9 cellular contexts compared by ENCODE assay signal in the genomic region with DNA sequence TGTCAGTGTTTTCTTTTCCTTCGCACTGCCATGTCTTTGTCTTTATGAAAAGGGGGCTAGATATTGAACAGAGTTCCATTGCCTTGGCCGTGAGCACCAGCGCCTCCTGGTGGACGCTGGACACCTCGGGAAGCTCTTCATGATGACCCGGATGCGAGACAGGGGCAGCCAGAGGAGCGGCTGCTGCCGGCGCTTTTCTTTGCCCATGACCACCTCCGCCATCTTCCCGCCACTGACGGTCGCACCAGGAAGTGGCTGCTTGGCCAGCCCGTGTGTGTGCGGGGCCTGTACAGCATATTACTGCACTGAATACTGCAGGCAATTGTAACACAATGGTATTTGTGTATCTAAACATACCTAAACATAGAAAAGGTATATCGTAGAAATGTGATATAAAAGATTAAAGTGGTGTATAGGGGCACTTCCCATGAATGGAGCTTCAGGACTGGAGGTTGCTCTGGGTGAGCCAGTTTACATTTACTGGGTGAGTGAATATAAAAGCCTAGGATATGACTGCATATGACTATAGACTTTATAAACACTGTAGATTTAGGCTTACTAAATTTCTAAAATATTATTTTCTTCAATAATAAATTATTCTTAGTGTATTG. TPM values are rescaled to one million over a fixed set of nuclear protein-coding genes. Genes with fewer than 3 reads are reported as not detected.
DNase-seq lines count a peak whose midpoint lies in the region; ATAC-seq and TF ChIP-seq lines count a peak whose summit lies in the region.
"Had no signal": no experiment of that assay in that cellular context is flagged by ENCODE, and none has a peak within 500 bp of the region (broad histone marks: within the 10 kb centered on the region; RNA-seq: fewer than 3 reads in every experiment).

No MANE protein-coding gene starts in this region.

- no peaks in the 10 kb centered on the region; the same call in 1 of the 2 replicates for H3K27me3 ChIP-seq in MG63
- H3K27me3 ChIP-seq in foreskin keratinocyte: no peaks in the 10 kb centered on the region

- ATAC-seq in GM18868 (IDR thresholded peaks at IDR 0.05; ENCODE audit: unreplicated experiment): peak; percentile 88
- no peak for ATAC-seq in foreskin keratinocyte
- no peak for ATAC-seq in GM21723 (IDR thresholded peaks at IDR 0.05; ENCODE audit: unreplicated experiment)
- no peak for ATAC-seq in GM21447 (IDR thresholded peaks at IDR 0.05; ENCODE audit: unreplicated experiment)

- no peak overlapping the region for H3K27ac ChIP-seq in foreskin keratinocyte
- H3K27ac ChIP-seq: HL-60 had no signal

- H3K4me3 ChIP-seq in AG10803 (ENCODE audit: low read length): no peak overlapping the region
- H3K4me3 ChIP-seq in MG63: no peak overlapping the region

- H3K9me3 ChIP-seq in MG63: no peaks in the 10 kb centered on the region

- DNase-seq in AG10803 (ENCODE audit: low read depth) (peak; percentile 1), MG63 (peak; percentile 57), foreskin keratinocyte (no peak), OCI-M2 (lab: John Stamatoyannopoulos, UW; ENCODE audit: unreplicated experiment) (no peak), G401 (ENCODE audit: low spot score) (no peak)

- peak; percentile 49 for TF ChIP-seq CTCF in AG10803 (conservative IDR thresholded peaks at IDR 0.05; ENCODE audit: low read length)
- peak; percentile 52 for TF ChIP-seq CTCF in foreskin keratinocyte (conservative IDR thresholded peaks at IDR 0.05)

- H3K4me1 ChIP-seq in foreskin keratinocyte: no peaks in the 10 kb centered on the region

- H3K36me3 ChIP-seq in MG63: no peaks in the 10 kb centered on the region

- in situ Hi-C loops in G401 (cut with HindIII; ENCODE audit: low sequenced_read_pairs): no loop called here

RNA-seq across cellular contexts. Expression of gene GRIA2, which starts 15.8 kb away (rescaled TPM):
- not detected in 2 replicates for total RNA-seq in MG63 (2014; rRNA removed; shearing (Covaris generic); ENCODE audit: low replicate concordance)
- not detected in 2 replicates for total RNA-seq in foreskin keratinocyte
- polyA plus RNA-seq in foreskin keratinocyte: not detected in 2 replicates
- total RNA-seq in G401 (2014; rRNA removed; shearing (Covaris generic)): not detected in 2 replicates

Comparison
In these comparisons a context has a peak if more than half of its experiments do, and no peak if none do; other contexts are left out.
1. DNase-seq: peak in AG10803 (single experiment) and MG63 (single experiment); none in foreskin keratinocyte (0 of 2), OCI-M2 (single experiment) and G401 (single experiment).